Comparison of ENCODE assay signal across 14 cellular contexts in the genomic region with DNA sequence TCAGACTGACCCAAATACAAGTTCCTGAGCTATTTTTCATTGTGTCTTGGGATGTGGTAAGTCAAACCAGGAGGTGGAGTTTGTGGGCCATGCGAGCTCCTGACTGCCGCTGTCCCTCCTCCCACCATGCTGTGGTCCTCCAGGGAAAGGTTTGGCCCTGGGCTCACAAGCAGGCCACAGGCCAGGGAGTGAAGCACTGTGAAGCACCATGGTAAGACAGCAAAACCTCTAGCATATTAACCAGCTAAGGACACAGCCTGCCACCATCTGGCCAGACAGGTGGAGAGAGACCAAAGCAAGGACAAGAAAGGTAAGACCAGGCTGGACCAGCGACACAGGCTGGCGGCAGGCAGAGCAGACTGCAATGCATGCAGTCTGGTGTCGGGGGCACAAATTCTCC. TPM values are rescaled to one million over a fixed set of nuclear protein-coding genes. Genes with fewer than 3 reads are reported as not detected.
A peak's percentile ranks its signal among the peaks of the same experiment; 100 is the strongest.
DNase-seq lines count a peak whose midpoint lies in the region; ATAC-seq and TF ChIP-seq lines count a peak whose summit lies in the region.
"Had no signal": no experiment of that assay in that cellular context is flagged by ENCODE, and none has a peak within 500 bp of the region (broad histone marks: within the 10 kb centered on the region; RNA-seq: fewer than 3 reads in every experiment).

No MANE protein-coding gene starts in this region.

- H3K4me3 ChIP-seq in Loucy (ENCODE audit: low read length, poor library complexity, severe bottlenecking) (no peak overlapping the region), adipocyte (ENCODE audit: low read length) (no peak overlapping the region), right lobe of liver (no peak overlapping the region)
- H3K4me3 ChIP-seq: PC-9 had no signal

- no peaks in the 10 kb centered on the region for H3K9me3 ChIP-seq in Loucy (ENCODE audit: insufficient read depth, low read depth, low read length)
- no peaks in the 10 kb centered on the region for H3K9me3 ChIP-seq in adipocyte (ENCODE audit: control insufficient read depth, low read length)
- no peaks in the 10 kb centered on the region for H3K9me3 ChIP-seq in right lobe of liver

- H3K4me1 ChIP-seq in Loucy (ENCODE audit: insufficient read depth, low read length, poor library complexity, severe bottlenecking): peaks cover 3% of the 10 kb centered on the region
- peaks cover 16% of the 10 kb centered on the region for H3K4me1 ChIP-seq in adipocyte (ENCODE audit: control insufficient read depth, insufficient read depth, low read length)
- peaks cover 0 to 60% (median 18%) of the 10 kb centered on the region in 4 donors for H3K4me1 ChIP-seq in right lobe of liver
- H3K4me1 ChIP-seq: parathyroid adenoma had no signal

- H3K9me2 ChIP-seq in Loucy (replicated peaks; ENCODE audit: low read depth, low read length): no peaks in the 10 kb centered on the region

- H3K79me2 ChIP-seq in Loucy (ENCODE audit: insufficient read depth, low read length): no peaks in the 10 kb centered on the region

- H3F3A ChIP-seq in Loucy (ENCODE audit: low read depth): no peaks in the 10 kb centered on the region

- no peak for TF ChIP-seq POLR2A in right lobe of liver (IDR thresholded peaks at IDR 0.05)

- DNase-seq in DMS 273 (lab: John Stamatoyannopoulos, UW; ENCODE audit: unreplicated experiment) (peak; percentile 57), DMS 273 treated with DMSO at 0.1 percent for 48 hours (lab: John Stamatoyannopoulos, UW) (no peak), adipocyte (ENCODE audit: low read depth) (no peak), right lobe of liver (no peak), SKM-1 treated with dmso at 0.1 percent for 144 hours (lab: John Stamatoyannopoulos, UW; ENCODE audit: unreplicated experiment) (no peak), midbrain (lab: John Stamatoyannopoulos, UW) (no peak)
- no peak for DNase-seq in activated CD8-positive, alpha-beta memory T cell treated with anti-CD3 and anti-CD28 coated beads for 24 hours
- DNase-seq: 8988T; activated T-cell treated with anti-CD3 and anti-CD28 coated beads, Interleukin-2, amount 50 U/mL, for 72 hours; central memory CD4-positive, alpha-beta T cell; PC-9; stimulated activated naive CD4-positive, alpha-beta T cell had no signal

- ATAC-seq in right lobe of liver: peak; percentile 15 to 43 (median 28)
- ATAC-seq: activated T-cell treated with anti-CD3 and anti-CD28 coated beads, Interleukin-2, amount 50 U/mL, for 72 hours had no signal

- TF ChIP-seq CTCF in Loucy (conservative IDR thresholded peaks at IDR 0.05; ENCODE audit: low read length) (peak; percentile 12; the same call in 1 of the 2 replicates), right lobe of liver (IDR thresholded peaks at IDR 0.05) (peak in 1 of 4 donors; percentile 16)

- no peaks in the 10 kb centered on the region for H4K20me1 ChIP-seq in Loucy (ENCODE audit: insufficient read depth, low read length, poor library complexity, severe bottlenecking)

- intact Hi-C loops in right lobe of liver (cut with DNase I): no loop called here

- no peak overlapping the region for H3K27ac ChIP-seq in right lobe of liver
- H3K27ac ChIP-seq: parathyroid adenoma, PC-9 had no signal

- no peak overlapping the region for H2AFZ ChIP-seq in Loucy (ENCODE audit: low read length)
- H2AFZ ChIP-seq: parathyroid adenoma, PC-9 had no signal

- no peak overlapping the region for H3K4me2 ChIP-seq in Loucy (ENCODE audit: low read depth, low read length, poor library complexity, severe bottlenecking)
- H3K4me2 ChIP-seq: PC-9 had no signal

- H3K27me3 ChIP-seq in Loucy (ENCODE audit: insufficient read depth, low read length, poor library complexity, severe bottlenecking): no peaks in the 10 kb centered on the region
- H3K27me3 ChIP-seq in adipocyte (replicated peaks; ENCODE audit: control insufficient read depth, insufficient read depth, low read length): no peaks in the 10 kb centered on the region
- H3K27me3 ChIP-seq in right lobe of liver: no peaks in the 10 kb centered on the region

- H3K9ac ChIP-seq in Loucy (ENCODE audit: low read depth, low read length, poor library complexity, severe bottlenecking): no peak overlapping the region
- H3K9ac ChIP-seq in adipocyte (ENCODE audit: low read length): peak overlapping the region; percentile 32
- H3K9ac ChIP-seq: parathyroid adenoma had no signal

- 67% methylated on average over 2 of the region's 5 CpGs for WGBS in right lobe of liver (ENCODE audit: insufficient coverage, low coverage, low lambda C conversion rate, missing lambda C conversion rate)

- H3K36me3 ChIP-seq in Loucy (ENCODE audit: insufficient read depth, low read length) (no peaks in the 10 kb centered on the region; the same call in 1 of the 2 replicates), adipocyte (ENCODE audit: control insufficient read depth, insufficient read depth, low read length, severe bottlenecking) (peaks cover 16% of the 10 kb centered on the region), right lobe of liver (peaks cover 7 to 18% (median 11%) of the 10 kb centered on the region in 4 donors)

RNA-seq across cellular contexts. Expression of gene RAB43, which starts 15.3 kb away (rescaled TPM):
- total RNA-seq in right lobe of liver: 10 to 100 TPM; 21.8 to 67.2 (median 38.5) TPM

RNA-seq across cellular contexts. Expression of gene GP9, which starts 45.7 kb away (rescaled TPM):
- total RNA-seq in right lobe of liver: under 1 TPM in 1 of 6 experiments, not detected in 5; 0.50 TPM
- total RNA-seq: activated T-cell treated with anti-CD3 and anti-CD28 coated beads, Interleukin-2, amount 50 U/mL, for 72 hours; PC-9 had no signal

RNA-seq across cellular contexts. Expression of gene ISY1, which starts 54.5 kb away (rescaled TPM):
- total RNA-seq in right lobe of liver: 10 to 100 TPM in 2 of 6 experiments, 1 to 10 TPM in 4; 2.8 to 10.8 (median 8.9) TPM
